8 cellular contexts compared by ENCODE assay signal in the genomic region with DNA sequence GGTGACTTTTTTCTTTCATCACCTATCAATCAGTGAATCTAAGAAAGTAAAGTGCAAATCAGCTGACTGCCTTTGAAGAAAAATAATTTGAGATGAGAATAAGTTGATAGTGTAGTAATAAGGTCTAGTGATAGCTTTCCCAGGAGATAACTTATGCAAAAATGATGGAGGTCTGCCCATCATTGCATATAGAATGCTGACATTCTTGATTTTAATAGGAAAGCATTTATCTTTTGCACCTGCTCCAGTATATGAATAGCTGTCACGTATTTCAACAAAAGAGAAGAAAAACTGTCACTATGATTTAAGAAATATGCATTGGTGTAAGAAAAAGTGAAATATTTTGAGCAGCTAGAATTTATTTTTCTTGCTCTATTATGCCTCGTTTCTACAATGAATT. TPM values are rescaled to one million over a fixed set of nuclear protein-coding genes. Genes with fewer than 3 reads are reported as not detected.
"Had no signal": no experiment of that assay in that cellular context is flagged by ENCODE, and none has a peak within 500 bp of the region (broad histone marks: within the 10 kb centered on the region; RNA-seq: fewer than 3 reads in every experiment).

No MANE protein-coding gene starts in this region.

- H3K36me3 ChIP-seq: HAP-1 had no signal

- H3K4me3 Mint-ChIP-seq: GM23338, HFFc6 had no signal

- H3K4me1 ChIP-seq: HAP-1 had no signal

- H3K4me3 ChIP-seq: GM23338, HAP-1, K562 had no signal

- H3K27ac Mint-ChIP-seq: GM23338, HFFc6 had no signal

- H2AFZ ChIP-seq: GM23338 had no signal

- DNase-seq: HFFc6, IMR-90, KG1 had no signal

- H3K4me2 ChIP-seq: GM23338 had no signal

- H3K9me3 Mint-ChIP-seq: GM23338, HFFc6 had no signal

- H3K9me3 ChIP-seq: HAP-1 had no signal

RNA-seq across cellular contexts. Expression of gene PTTG1IP2, which starts 46.8 kb away (rescaled TPM):
- total RNA-seq: GM23338, H1, HFFc6, HT-29, IMR-90, K562 had no signal
- polyA plus RNA-seq: GM23338, H1, IMR-90, K562 had no signal
